In the genomic region with DNA sequence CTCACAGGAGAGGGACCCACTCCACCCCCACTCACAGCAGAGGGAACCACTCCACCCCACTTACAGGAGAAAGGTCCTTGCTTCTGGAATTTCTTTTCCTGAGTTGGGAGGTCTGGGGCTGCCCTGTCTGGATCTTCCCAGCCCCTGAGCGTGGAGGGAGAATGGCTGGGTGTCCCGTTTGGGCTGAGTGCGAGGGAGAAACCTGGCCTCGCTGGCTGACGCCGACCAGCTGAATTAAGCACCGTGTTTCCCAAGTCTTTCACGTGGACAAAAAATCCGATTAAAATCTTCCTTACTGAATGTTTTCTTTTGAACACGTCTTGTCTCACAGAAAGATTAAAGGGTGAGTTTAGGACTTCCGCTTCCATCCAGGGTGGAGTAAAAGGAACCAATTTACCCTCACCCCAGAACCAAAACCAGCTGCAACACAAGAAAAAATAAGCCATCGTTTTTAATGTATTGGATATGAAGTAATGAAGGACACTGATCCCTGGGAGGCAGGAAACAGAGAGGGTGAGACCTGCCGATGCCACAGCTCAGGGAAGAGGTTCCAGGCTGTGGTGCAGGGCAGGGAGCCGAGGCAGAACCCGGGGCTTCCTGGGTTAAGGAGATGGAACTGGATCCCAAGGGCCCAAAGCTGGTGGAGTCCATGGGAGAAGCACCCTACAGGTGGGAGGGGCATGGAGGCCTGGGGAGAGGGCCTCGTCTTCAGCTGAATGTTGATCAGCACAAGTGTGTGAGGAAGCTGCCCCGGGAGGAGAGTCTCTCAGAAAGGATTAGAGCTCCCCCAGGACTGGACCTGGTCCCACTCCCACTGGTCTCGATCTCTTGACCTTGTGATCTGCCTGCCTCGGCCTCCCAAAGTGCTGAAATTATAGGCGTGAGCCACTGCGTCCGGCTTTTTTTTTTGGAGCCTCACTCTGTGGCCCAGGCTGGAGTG, we compare ENCODE assay signal across 15 cellular contexts.
"Had no signal": no experiment of that assay in that cellular context is flagged by ENCODE, and none has a peak within 500 bp of the region (broad histone marks: within the 10 kb centered on the region; RNA-seq: fewer than 3 reads in every experiment).

No MANE protein-coding gene starts in this region.

- H3K9me3 Mint-ChIP-seq: dendritic cell treated with granulocyte-macrophage colony-stimulating factor and Interleukin-4, amounts not matched to agents 40 ng/mL and 50 ng/mL, for 4 days; mesothelial cell of epicardium; naive thymus-derived CD8-positive, alpha-beta T cell; stimulated activated naive CD8-positive, alpha-beta T cell treated with anti-CD3 and anti-CD28 coated beads, Interleukin-15, Interleukin-2, amounts not matched to agents 100 ng/mL and 50 ng/mL, for 24 hours had no signal

- H3K27ac ChIP-seq: lower lobe of right lung, prostate gland, tibial artery, VCaP had no signal

- ATAC-seq: esophagus mucosa; lower lobe of right lung; naive thymus-derived CD8-positive, alpha-beta T cell; SK-N-SH treated with all-trans-retinoic acid at 6 μM for 48 hours had no signal

- H3K4me3 Mint-ChIP-seq: dendritic cell treated with granulocyte-macrophage colony-stimulating factor and Interleukin-4, amounts not matched to agents 40 ng/mL and 50 ng/mL, for 4 days; mesothelial cell of epicardium; naive thymus-derived CD8-positive, alpha-beta T cell; stimulated activated naive CD8-positive, alpha-beta T cell treated with anti-CD3 and anti-CD28 coated beads, Interleukin-15, Interleukin-2, amounts not matched to agents 100 ng/mL and 50 ng/mL, for 24 hours had no signal

- H3K36me3 ChIP-seq: lower lobe of right lung, prostate gland, tibial artery had no signal

- DNase-seq: amygdala; effector CD4-positive, alpha-beta T cell; foreskin melanocyte; kidney; lower lobe of right lung; naive thymus-derived CD8-positive, alpha-beta T cell; tibial artery had no signal

- FAIRE-seq: endothelial cell of umbilical vein, kidney had no signal

- H3K36me3 Mint-ChIP-seq: mesothelial cell of epicardium had no signal

- H3K27ac Mint-ChIP-seq: dendritic cell treated with granulocyte-macrophage colony-stimulating factor and Interleukin-4, amounts not matched to agents 40 ng/mL and 50 ng/mL, for 4 days; mesothelial cell of epicardium; stimulated activated naive CD8-positive, alpha-beta T cell treated with anti-CD3 and anti-CD28 coated beads, Interleukin-15, Interleukin-2, amounts not matched to agents 100 ng/mL and 50 ng/mL, for 24 hours had no signal

- H3K4me3 ChIP-seq: lower lobe of right lung, prostate gland, tibial artery had no signal

- H3K9me3 ChIP-seq: lower lobe of right lung, prostate gland, tibial artery had no signal

- H3K27me3 Mint-ChIP-seq: dendritic cell treated with granulocyte-macrophage colony-stimulating factor and Interleukin-4, amounts not matched to agents 40 ng/mL and 50 ng/mL, for 4 days; naive thymus-derived CD8-positive, alpha-beta T cell; stimulated activated naive CD8-positive, alpha-beta T cell treated with anti-CD3 and anti-CD28 coated beads, Interleukin-15, Interleukin-2, amounts not matched to agents 100 ng/mL and 50 ng/mL, for 24 hours had no signal
